ENCODE assay signal across 1 cellular context in the genomic region with DNA sequence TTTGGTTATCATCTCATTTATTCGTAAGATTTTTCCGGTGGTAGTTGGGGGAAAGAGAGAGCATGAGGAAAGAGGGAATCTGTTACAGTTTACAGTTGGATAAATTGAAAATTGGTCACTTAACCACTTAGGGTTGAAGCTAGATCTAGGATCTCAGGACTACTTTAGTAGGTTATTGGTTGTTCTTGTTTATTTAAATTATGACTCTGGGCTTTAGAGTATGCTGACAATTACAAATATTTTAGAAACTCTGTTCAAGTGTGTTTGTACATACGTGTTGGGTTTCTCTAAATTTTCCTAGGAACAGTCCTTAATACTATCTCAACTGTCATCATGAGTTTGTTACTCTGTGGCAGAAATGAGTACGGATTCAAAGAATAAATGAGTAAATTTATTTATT.
TF ChIP-seq lines count a peak whose summit lies in the region.

No MANE protein-coding gene starts in this region.

TF ChIP-seq in IMR-90, 13 proteins besides CTCF, POLR2A, EP300 and RAD21:
- no peak for TF ChIP-seq RFX5 (IDR thresholded peaks at IDR 0.05; ENCODE audit: low read depth, low read length)
- TF ChIP-seq CEBPB (IDR thresholded peaks at IDR 0.05; ENCODE audit: low read depth, low read length): no peak
- no peak for TF ChIP-seq MAZ (IDR thresholded peaks at IDR 0.05; ENCODE audit: borderline replicate concordance, low read depth, low read length)
- TF ChIP-seq RCOR1 (IDR thresholded peaks at IDR 0.05; ENCODE audit: insufficient replicate concordance, low read length): no peak
- no peak for TF ChIP-seq SMC3 (IDR thresholded peaks at IDR 0.05; ENCODE audit: low read depth, low read length)
- no peak for TF ChIP-seq NFE2L2 (IDR thresholded peaks at IDR 0.05; ENCODE audit: low read depth, low read length)
- TF ChIP-seq MAFK (IDR thresholded peaks at IDR 0.05; ENCODE audit: low read depth, low read length): no peak
- TF ChIP-seq CHD1 (IDR thresholded peaks at IDR 0.05; ENCODE audit: low read depth, low read length): no peak
- TF ChIP-seq, protein P1, sequence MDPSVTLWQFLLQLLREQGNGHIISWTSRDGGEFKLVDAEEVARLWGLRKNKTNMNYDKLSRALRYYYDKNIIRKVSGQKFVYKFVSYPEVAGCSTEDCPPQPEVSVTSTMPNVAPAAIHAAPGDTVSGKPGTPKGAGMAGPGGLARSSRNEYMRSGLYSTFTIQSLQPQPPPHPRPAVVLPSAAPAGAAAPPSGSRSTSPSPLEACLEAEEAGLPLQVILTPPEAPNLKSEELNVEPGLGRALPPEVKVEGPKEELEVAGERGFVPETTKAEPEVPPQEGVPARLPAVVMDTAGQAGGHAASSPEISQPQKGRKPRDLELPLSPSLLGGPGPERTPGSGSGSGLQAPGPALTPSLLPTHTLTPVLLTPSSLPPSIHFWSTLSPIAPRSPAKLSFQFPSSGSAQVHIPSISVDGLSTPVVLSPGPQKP (IDR thresholded peaks at IDR 0.05; ENCODE audit: borderline replicate concordance, low read depth, low read length): no peak
- no peak for TF ChIP-seq BHLHE40 (IDR thresholded peaks at IDR 0.05; ENCODE audit: low read depth, low read length)
- no peak for TF ChIP-seq USF2 (IDR thresholded peaks at IDR 0.05; ENCODE audit: low read depth, low read length)
- TF ChIP-seq FOS (IDR thresholded peaks at IDR 0.05; ENCODE audit: low read depth, low read length): no peak
- TF ChIP-seq MXI1 (IDR thresholded peaks at IDR 0.05; ENCODE audit: borderline replicate concordance, low read depth, low read length): no peak
